1 cellular context compared by ENCODE assay signal in the genomic region with DNA sequence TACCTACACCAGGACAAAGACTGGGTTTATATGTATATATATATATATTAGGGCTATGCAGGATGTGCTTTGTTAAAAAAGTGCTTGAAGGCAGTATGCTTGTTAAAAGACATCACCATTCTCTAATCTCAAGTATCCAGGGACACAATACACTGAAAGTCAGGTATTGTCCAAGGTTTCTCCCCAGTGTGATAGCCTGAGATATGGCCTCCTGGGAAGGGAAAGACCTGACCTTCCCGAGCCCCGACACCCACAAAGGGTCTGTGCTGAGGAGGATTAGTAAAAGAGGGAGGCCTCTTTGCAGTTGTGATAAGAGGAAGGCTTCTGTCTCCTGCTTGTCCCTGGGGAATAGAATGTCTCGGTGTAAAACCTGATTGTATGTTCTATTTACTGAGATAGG.
TF ChIP-seq lines count a peak whose summit lies in the region.

No MANE protein-coding gene starts in this region.

TF ChIP-seq in K562, 482 proteins besides CTCF, POLR2A, EP300 and RAD21 (continued from another document and continues in another):
- TF ChIP-seq, protein P1, sequence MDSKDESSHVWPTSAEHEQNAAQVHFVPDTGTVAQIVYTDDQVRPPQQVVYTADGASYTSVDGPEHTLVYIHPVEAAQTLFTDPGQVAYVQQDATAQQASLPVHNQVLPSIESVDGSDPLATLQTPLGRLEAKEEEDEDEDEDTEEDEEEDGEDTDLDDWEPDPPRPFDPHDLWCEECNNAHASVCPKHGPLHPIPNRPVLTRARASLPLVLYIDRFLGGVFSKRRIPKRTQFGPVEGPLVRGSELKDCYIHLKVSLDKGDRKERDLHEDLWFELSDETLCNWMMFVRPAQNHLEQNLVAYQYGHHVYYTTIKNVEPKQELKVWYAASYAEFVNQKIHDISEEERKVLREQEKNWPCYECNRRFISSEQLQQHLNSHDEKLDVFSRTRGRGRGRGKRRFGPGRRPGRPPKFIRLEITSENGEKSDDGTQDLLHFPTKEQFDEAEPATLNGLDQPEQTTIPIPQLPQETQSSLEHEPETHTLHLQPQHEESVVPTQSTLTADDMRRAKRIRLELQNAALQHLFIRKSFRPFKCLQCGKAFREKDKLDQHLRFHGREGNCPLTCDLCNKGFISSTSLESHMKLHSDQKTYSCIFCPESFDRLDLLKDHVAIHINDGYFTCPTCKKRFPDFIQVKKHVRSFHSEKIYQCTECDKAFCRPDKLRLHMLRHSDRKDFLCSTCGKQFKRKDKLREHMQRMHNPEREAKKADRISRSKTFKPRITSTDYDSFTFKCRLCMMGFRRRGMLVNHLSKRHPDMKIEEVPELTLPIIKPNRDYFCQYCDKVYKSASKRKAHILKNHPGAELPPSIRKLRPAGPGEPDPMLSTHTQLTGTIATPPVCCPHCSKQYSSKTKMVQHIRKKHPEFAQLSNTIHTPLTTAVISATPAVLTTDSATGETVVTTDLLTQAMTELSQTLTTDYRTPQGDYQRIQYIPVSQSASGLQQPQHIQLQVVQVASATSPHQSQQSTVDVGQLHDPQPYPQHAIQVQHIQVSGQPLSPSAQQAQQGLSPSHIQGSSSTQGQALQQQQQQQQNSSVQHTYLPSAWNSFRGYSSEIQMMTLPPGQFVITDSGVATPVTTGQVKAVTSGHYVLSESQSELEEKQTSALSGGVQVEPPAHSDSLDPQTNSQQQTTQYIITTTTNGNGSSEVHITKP (IDR thresholded peaks at IDR 0.05; ENCODE audit: partially characterized antibody): no peak
- TF ChIP-seq NFYB (IDR thresholded peaks at IDR 0.05; ENCODE audit: extremely low read depth, insufficient read length): no peak
- no peak for TF ChIP-seq FOXK1 (CRISPR knock-in tag; IDR thresholded peaks at IDR 0.05; ENCODE audit: borderline replicate concordance)
- peak; percentile 92 for TF ChIP-seq TCF3 (CRISPR knock-in tag; IDR thresholded peaks at IDR 0.05)
- no peak for TF ChIP-seq SRSF7 (optimal IDR thresholded peaks at IDR 0.05; ENCODE audit: low read depth, low read length)
- TF ChIP-seq, protein P2, sequence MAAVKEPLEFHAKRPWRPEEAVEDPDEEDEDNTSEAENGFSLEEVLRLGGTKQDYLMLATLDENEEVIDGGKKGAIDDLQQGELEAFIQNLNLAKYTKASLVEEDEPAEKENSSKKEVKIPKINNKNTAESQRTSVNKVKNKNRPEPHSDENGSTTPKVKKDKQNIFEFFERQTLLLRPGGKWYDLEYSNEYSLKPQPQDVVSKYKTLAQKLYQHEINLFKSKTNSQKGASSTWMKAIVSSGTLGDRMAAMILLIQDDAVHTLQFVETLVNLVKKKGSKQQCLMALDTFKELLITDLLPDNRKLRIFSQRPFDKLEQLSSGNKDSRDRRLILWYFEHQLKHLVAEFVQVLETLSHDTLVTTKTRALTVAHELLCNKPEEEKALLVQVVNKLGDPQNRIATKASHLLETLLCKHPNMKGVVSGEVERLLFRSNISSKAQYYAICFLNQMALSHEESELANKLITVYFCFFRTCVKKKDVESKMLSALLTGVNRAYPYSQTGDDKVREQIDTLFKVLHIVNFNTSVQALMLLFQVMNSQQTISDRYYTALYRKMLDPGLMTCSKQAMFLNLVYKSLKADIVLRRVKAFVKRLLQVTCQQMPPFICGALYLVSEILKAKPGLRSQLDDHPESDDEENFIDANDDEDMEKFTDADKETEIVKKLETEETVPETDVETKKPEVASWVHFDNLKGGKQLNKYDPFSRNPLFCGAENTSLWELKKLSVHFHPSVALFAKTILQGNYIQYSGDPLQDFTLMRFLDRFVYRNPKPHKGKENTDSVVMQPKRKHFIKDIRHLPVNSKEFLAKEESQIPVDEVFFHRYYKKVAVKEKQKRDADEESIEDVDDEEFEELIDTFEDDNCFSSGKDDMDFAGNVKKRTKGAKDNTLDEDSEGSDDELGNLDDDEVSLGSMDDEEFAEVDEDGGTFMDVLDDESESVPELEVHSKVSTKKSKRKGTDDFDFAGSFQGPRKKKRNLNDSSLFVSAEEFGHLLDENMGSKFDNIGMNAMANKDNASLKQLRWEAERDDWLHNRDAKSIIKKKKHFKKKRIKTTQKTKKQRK (IDR thresholded peaks at IDR 0.05; ENCODE audit: borderline replicate concordance, low read depth, low read length): no peak
- TF ChIP-seq TGIF2 (CRISPR knock-in tag; IDR thresholded peaks at IDR 0.05): no peak
- TF ChIP-seq CHD1 (IDR thresholded peaks at IDR 0.05; ENCODE audit: low read length): no peak
- TF ChIP-seq CBX5 (IDR thresholded peaks at IDR 0.05; ENCODE audit: borderline replicate concordance, low read depth): no peak
- no peak for TF ChIP-seq SMARCE1 (IDR thresholded peaks at IDR 0.05)
- TF ChIP-seq SOX6 (IDR thresholded peaks at IDR 0.05): peak; percentile 90
- no peak for TF ChIP-seq ZNF436 (CRISPR knock-in tag; IDR thresholded peaks at IDR 0.05)
- TF ChIP-seq TAF15 (IDR thresholded peaks at IDR 0.05; ENCODE audit: low read depth, low read length): no peak
- TF ChIP-seq, protein P3, sequence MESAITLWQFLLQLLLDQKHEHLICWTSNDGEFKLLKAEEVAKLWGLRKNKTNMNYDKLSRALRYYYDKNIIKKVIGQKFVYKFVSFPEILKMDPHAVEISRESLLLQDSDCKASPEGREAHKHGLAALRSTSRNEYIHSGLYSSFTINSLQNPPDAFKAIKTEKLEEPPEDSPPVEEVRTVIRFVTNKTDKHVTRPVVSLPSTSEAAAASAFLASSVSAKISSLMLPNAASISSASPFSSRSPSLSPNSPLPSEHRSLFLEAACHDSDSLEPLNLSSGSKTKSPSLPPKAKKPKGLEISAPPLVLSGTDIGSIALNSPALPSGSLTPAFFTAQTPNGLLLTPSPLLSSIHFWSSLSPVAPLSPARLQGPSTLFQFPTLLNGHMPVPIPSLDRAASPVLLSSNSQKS (CRISPR knock-in tag; IDR thresholded peaks at IDR 0.05): no peak
- TF ChIP-seq, protein P4, sequence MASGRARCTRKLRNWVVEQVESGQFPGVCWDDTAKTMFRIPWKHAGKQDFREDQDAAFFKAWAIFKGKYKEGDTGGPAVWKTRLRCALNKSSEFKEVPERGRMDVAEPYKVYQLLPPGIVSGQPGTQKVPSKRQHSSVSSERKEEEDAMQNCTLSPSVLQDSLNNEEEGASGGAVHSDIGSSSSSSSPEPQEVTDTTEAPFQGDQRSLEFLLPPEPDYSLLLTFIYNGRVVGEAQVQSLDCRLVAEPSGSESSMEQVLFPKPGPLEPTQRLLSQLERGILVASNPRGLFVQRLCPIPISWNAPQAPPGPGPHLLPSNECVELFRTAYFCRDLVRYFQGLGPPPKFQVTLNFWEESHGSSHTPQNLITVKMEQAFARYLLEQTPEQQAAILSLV (tag; IDR thresholded peaks at IDR 0.05): no peak
- no peak for TF ChIP-seq MEF2A (IDR thresholded peaks at IDR 0.05; ENCODE audit: control insufficient read depth, low read depth, low read length)
- no peak for TF ChIP-seq ETV1 (tag; conservative IDR thresholded peaks at IDR 0.05; ENCODE audit: low read depth)
- TF ChIP-seq, protein P5, sequence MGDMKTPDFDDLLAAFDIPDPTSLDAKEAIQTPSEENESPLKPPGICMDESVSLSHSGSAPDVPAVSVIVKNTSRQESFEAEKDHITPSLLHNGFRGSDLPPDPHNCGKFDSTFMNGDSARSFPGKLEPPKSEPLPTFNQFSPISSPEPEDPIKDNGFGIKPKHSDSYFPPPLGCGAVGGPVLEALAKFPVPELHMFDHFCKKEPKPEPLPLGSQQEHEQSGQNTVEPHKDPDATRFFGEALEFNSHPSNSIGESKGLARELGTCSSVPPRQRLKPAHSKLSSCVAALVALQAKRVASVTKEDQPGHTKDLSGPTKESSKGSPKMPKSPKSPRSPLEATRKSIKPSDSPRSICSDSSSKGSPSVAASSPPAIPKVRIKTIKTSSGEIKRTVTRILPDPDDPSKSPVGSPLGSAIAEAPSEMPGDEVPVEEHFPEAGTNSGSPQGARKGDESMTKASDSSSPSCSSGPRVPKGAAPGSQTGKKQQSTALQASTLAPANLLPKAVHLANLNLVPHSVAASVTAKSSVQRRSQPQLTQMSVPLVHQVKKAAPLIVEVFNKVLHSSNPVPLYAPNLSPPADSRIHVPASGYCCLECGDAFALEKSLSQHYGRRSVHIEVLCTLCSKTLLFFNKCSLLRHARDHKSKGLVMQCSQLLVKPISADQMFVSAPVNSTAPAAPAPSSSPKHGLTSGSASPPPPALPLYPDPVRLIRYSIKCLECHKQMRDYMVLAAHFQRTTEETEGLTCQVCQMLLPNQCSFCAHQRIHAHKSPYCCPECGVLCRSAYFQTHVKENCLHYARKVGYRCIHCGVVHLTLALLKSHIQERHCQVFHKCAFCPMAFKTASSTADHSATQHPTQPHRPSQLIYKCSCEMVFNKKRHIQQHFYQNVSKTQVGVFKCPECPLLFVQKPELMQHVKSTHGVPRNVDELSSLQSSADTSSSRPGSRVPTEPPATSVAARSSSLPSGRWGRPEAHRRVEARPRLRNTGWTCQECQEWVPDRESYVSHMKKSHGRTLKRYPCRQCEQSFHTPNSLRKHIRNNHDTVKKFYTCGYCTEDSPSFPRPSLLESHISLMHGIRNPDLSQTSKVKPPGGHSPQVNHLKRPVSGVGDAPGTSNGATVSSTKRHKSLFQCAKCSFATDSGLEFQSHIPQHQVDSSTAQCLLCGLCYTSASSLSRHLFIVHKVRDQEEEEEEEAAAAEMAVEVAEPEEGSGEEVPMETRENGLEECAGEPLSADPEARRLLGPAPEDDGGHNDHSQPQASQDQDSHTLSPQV (IDR thresholded peaks at IDR 0.05): no peak
- TF ChIP-seq, protein P6, sequence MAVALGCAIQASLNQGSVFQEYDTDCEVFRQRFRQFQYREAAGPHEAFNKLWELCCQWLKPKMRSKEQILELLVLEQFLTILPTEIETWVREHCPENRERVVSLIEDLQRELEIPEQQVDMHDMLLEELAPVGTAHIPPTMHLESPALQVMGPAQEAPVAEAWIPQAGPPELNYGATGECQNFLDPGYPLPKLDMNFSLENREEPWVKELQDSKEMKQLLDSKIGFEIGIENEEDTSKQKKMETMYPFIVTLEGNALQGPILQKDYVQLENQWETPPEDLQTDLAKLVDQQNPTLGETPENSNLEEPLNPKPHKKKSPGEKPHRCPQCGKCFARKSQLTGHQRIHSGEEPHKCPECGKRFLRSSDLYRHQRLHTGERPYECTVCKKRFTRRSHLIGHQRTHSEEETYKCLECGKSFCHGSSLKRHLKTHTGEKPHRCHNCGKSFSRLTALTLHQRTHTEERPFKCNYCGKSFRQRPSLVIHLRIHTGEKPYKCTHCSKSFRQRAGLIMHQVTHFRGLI (CRISPR knock-in tag; IDR thresholded peaks at IDR 0.05): no peak
- TF ChIP-seq MAFK (IDR thresholded peaks at IDR 0.05; ENCODE audit: low read length): no peak
- TF ChIP-seq EP400 (IDR thresholded peaks at IDR 0.05): no peak
- TF ChIP-seq, protein P7, sequence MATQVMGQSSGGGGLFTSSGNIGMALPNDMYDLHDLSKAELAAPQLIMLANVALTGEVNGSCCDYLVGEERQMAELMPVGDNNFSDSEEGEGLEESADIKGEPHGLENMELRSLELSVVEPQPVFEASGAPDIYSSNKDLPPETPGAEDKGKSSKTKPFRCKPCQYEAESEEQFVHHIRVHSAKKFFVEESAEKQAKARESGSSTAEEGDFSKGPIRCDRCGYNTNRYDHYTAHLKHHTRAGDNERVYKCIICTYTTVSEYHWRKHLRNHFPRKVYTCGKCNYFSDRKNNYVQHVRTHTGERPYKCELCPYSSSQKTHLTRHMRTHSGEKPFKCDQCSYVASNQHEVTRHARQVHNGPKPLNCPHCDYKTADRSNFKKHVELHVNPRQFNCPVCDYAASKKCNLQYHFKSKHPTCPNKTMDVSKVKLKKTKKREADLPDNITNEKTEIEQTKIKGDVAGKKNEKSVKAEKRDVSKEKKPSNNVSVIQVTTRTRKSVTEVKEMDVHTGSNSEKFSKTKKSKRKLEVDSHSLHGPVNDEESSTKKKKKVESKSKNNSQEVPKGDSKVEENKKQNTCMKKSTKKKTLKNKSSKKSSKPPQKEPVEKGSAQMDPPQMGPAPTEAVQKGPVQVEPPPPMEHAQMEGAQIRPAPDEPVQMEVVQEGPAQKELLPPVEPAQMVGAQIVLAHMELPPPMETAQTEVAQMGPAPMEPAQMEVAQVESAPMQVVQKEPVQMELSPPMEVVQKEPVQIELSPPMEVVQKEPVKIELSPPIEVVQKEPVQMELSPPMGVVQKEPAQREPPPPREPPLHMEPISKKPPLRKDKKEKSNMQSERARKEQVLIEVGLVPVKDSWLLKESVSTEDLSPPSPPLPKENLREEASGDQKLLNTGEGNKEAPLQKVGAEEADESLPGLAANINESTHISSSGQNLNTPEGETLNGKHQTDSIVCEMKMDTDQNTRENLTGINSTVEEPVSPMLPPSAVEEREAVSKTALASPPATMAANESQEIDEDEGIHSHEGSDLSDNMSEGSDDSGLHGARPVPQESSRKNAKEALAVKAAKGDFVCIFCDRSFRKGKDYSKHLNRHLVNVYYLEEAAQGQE (CRISPR knock-in tag; IDR thresholded peaks at IDR 0.05; ENCODE audit: low read depth): no peak
- TF ChIP-seq, protein P8, sequence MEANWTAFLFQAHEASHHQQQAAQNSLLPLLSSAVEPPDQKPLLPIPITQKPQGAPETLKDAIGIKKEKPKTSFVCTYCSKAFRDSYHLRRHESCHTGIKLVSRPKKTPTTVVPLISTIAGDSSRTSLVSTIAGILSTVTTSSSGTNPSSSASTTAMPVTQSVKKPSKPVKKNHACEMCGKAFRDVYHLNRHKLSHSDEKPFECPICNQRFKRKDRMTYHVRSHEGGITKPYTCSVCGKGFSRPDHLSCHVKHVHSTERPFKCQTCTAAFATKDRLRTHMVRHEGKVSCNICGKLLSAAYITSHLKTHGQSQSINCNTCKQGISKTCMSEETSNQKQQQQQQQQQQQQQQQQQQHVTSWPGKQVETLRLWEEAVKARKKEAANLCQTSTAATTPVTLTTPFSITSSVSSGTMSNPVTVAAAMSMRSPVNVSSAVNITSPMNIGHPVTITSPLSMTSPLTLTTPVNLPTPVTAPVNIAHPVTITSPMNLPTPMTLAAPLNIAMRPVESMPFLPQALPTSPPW (CRISPR knock-in tag; IDR thresholded peaks at IDR 0.05): 0 out of 2 replicates have a peak, but pooled peaks have one; percentile 13
- no peak for TF ChIP-seq SREBF1 (IDR thresholded peaks at IDR 0.05; ENCODE audit: borderline replicate concordance, low read depth, low read length)
- no peak for TF ChIP-seq KAT7 (CRISPR knock-in tag; IDR thresholded peaks at IDR 0.05; ENCODE audit: borderline replicate concordance)
- TF ChIP-seq ZNF431 (CRISPR knock-in tag; IDR thresholded peaks at IDR 0.05): no peak
- TF ChIP-seq, protein P9, sequence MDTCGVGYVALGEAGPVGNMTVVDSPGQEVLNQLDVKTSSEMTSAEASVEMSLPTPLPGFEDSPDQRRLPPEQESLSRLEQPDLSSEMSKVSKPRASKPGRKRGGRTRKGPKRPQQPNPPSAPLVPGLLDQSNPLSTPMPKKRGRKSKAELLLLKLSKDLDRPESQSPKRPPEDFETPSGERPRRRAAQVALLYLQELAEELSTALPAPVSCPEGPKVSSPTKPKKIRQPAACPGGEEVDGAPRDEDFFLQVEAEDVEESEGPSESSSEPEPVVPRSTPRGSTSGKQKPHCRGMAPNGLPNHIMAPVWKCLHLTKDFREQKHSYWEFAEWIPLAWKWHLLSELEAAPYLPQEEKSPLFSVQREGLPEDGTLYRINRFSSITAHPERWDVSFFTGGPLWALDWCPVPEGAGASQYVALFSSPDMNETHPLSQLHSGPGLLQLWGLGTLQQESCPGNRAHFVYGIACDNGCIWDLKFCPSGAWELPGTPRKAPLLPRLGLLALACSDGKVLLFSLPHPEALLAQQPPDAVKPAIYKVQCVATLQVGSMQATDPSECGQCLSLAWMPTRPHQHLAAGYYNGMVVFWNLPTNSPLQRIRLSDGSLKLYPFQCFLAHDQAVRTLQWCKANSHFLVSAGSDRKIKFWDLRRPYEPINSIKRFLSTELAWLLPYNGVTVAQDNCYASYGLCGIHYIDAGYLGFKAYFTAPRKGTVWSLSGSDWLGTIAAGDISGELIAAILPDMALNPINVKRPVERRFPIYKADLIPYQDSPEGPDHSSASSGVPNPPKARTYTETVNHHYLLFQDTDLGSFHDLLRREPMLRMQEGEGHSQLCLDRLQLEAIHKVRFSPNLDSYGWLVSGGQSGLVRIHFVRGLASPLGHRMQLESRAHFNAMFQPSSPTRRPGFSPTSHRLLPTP (IDR thresholded peaks at IDR 0.05; ENCODE audit: borderline replicate concordance, extremely low read depth, insufficient read length): no peak
- peak; percentile 93 for TF ChIP-seq CBFA2T3 (IDR thresholded peaks at IDR 0.05)
- no peak for TF ChIP-seq ZNF174 (CRISPR knock-in tag; IDR thresholded peaks at IDR 0.05)
- no peak for TF ChIP-seq ZNF140 (CRISPR knock-in tag; IDR thresholded peaks at IDR 0.05)
- TF ChIP-seq ADNP (tag; IDR thresholded peaks at IDR 0.05): 0 out of 2 replicates have a peak, but pooled peaks have one; percentile 23
- TF ChIP-seq KDM1A (IDR thresholded peaks at IDR 0.05): peak; percentile 26 to 38; a peak in 1 of 4 replicates
